Comparison of ENCODE assay signal across 2 cellular contexts in the genomic region with DNA sequence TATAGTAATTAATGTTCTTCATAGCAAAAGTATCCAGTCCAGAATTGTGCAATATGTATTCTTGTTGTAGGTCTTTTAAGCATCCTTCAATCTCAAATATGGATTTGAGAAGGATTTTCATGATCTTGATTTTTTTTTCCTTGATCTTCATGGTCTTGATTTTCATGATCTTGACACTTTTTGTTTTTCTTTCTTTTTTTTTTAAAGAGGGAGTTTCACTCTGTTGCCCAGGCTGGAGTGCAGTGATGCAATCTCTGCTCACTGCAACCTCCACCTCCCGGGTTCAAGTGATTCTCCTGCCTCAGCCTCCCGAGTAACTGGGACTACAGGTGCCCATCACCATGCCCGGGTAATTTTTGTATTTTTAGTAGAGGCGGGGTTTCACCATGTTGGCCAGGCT.
TF ChIP-seq lines count a peak whose summit lies in the region.
"Not testable (repeated sequence)": the region's sequence is repeated elsewhere in the genome, so short reads cannot be mapped to it uniquely, and the experiment has no call there.

No MANE protein-coding gene starts in this region.

TF ChIP-seq in IMR-90, 13 proteins besides CTCF, POLR2A, EP300 and RAD21:
- TF ChIP-seq CEBPB (IDR thresholded peaks at IDR 0.05; ENCODE audit: low read depth, low read length), result peak; percentile 60

TF ChIP-seq in K562, 482 proteins besides CTCF, POLR2A, EP300 and RAD21:
- TF ChIP-seq CEBPB (tag; IDR thresholded peaks at IDR 0.05) (peak; percentile 59), CEBPG (tag; conservative IDR thresholded peaks at IDR 0.05 in 1 of 2, IDR thresholded peaks at IDR 0.05 in 1 of 2) (peak in 1 of 2 experiments; percentile 43; a peak in 1 of 4 replicates)
- TF ChIP-seq, protein P1, sequence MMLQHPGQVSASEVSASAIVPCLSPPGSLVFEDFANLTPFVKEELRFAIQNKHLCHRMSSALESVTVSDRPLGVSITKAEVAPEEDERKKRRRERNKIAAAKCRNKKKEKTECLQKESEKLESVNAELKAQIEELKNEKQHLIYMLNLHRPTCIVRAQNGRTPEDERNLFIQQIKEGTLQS (IDR thresholded peaks at IDR 0.05), result peak; percentile 55; the same call in 1 of the 2 replicates
- TF ChIP-seq, protein P1 (CRISPR knock-in tag; conservative IDR thresholded peaks at IDR 0.05), result not testable (repeated sequence)
- TF ChIP-seq CEBPG (CRISPR knock-in tag; IDR thresholded peaks at IDR 0.05), result not testable (repeated sequence)
